Comparison of ENCODE assay signal across 1 cellular context in genomic region chr7:84214757-84215156, GRCh38. TPM values are rescaled to one million over a fixed set of nuclear protein-coding genes. Genes with fewer than 3 reads are reported as not detected.
"Had no signal": no experiment of that assay in that cellular context is flagged by ENCODE, and none has a peak within 500 bp of the region (broad histone marks: within the 10 kb centered on the region; RNA-seq: fewer than 3 reads in every experiment).

No MANE protein-coding gene starts in this region.

RNA-seq across cellular contexts. Expression of gene SEMA3A, which starts 20.2 kb away (rescaled TPM):
- total RNA-seq: activated T-helper 1 cell treated with anti-CD3 and anti-CD28 coated beads, Interleukin-12 subunit alpha, Interleukin-12 subunit beta, Interleukin-2, Interleukin-4 antibody, amounts not matched to agents 30 ng/mL and 10 ng/mL and 1 ng/mL, durations not matched to agents 14 hours and 24 hours and 36 hours had no signal
